Comparison of ENCODE assay signal across 23 cellular contexts in the genomic region with DNA sequence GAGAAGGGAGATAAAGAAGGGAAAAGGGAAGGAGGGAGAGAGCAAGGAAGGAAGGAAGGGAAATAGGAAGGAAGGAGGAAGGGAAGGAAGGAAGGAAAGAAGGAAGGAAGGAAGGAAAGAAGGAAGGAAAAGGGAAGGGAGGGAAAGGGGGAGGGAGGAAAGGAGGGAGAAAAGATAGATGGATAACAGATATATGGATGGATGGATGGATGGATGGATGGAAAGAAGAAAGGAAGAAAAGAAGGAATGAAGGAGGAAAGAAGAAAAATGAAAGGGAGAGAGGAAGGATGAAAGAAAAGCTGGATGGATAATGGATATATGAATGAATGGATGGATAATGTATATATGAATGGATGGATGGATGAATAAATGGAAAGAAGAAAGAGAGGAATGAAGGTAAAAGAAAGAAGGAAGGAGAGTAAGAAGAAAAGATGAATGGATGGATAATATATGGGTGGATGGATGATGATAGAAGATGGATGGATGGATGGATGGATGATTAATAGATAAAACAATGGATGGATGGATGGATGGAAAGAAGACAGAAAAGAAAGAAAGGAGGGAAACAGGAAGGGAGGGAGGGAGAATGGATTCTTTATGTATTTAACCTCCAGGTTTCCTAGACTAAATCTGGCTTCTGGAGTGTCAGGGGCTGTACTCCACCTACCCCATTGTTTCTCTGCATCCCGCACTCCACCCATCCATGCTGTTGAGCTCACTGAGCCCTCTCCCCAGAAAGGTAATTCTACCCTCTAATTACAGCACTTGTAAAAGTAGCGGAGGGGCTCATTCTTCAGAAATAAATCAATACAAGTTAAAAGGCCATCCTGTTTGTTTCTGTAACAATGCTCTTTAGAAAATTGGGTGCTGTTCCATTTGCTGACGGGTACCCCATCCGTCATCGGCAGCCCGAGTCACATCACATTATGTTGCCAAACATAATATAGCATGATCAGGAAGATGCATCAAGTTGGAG.
"Had no signal": no experiment of that assay in that cellular context is flagged by ENCODE, and none has a peak within 500 bp of the region (broad histone marks: within the 10 kb centered on the region; RNA-seq: fewer than 3 reads in every experiment).

No MANE protein-coding gene starts in this region.

- H3K4me1 Mint-ChIP-seq: activated B cell treated with CpG ODN at 0.5 μM for 24 hours; activated CD4-positive, alpha-beta T cell treated with anti-CD3 and anti-CD28 coated beads, Interleukin-2, amount 10 ng/mL, durations not matched to agents 24 days and 14 days; activated CD8-positive, alpha-beta memory T cell treated with anti-CD3 and anti-CD28 coated beads, Interleukin-2, amount 10 ng/mL, durations not matched to agents 7 days and 5 days; activated naive CD4-positive, alpha-beta T cell treated with anti-CD3 and anti-CD28 coated beads, Interleukin-2, amount 50 U/mL, for 24 hours; T-cell had no signal

- H3K9me3 Mint-ChIP-seq: activated CD4-positive, alpha-beta T cell treated with anti-CD3 and anti-CD28 coated beads, Interleukin-2, amount 10 ng/mL, durations not matched to agents 24 days and 14 days; activated naive CD4-positive, alpha-beta T cell treated with anti-CD3 and anti-CD28 coated beads, Interleukin-2, amount 50 U/mL, for 24 hours; activated T-cell treated with anti-CD3 and anti-CD28 coated beads, Interleukin-2, amount 50 U/mL, for 24 hours; activated T-helper 1 cell treated with anti-CD3 and anti-CD28 coated beads, Interleukin-12 subunit alpha, Interleukin-12 subunit beta, Interleukin-2, Interleukin-4 antibody, amounts not matched to agents 30 ng/mL and 10 ng/mL and 1 ng/mL, durations not matched to agents 14 hours and 24 hours and 36 hours; T-cell had no signal

- H3K4me3 ChIP-seq: breast epithelium, SK-N-MC had no signal

- H3K27me3 Mint-ChIP-seq: activated CD4-positive, alpha-beta T cell treated with anti-CD3 and anti-CD28 coated beads, Interleukin-2, amount 10 ng/mL, durations not matched to agents 24 days and 14 days; activated CD8-positive, alpha-beta memory T cell treated with anti-CD3 and anti-CD28 coated beads, Interleukin-2, amount 10 ng/mL, durations not matched to agents 7 days and 5 days had no signal

- H3K36me3 ChIP-seq: breast epithelium had no signal

- DNase-seq: activated B cell treated with CpG ODN at 0.5 μM for 24 hours; activated CD4-positive, alpha-beta T cell treated with anti-CD3 and anti-CD28 coated beads for 1 hour; activated CD4-positive, alpha-beta T cell treated with anti-CD3 and anti-CD28 coated beads, Interleukin-2, amount 10 ng/mL, durations not matched to agents 24 days and 14 days; activated CD4-positive, alpha-beta T cell treated with anti-CD3 and anti-CD28 coated beads, Interleukin-2, amount 50 U/mL, for 48 hours; activated CD8-positive, alpha-beta memory T cell treated with anti-CD3 and anti-CD28 coated beads, Interleukin-2, amount 10 ng/mL, durations not matched to agents 7 days and 5 days; activated effector memory CD4-positive, alpha-beta T cell treated with Interleukin-2 at 50 U/mL for 16 hours; activated naive CD4-positive, alpha-beta T cell; activated T-cell treated with anti-CD3 and anti-CD28 coated beads, Interleukin-2, amount 50 U/mL, for 24 hours; aorta; caudate nucleus; NCI-H1694; NCI-H2029; NCI-H524 treated with DMSO at 0.1 percent for 48 hours; NCI-H82; SIG-M5; T-cell; T-helper 2 cell; T1000 had no signal

- H3K4me1 ChIP-seq: breast epithelium had no signal

- H3K9me3 ChIP-seq: breast epithelium had no signal

- H3K27ac Mint-ChIP-seq: activated B cell treated with CpG ODN at 0.5 μM for 24 hours; activated CD4-positive, alpha-beta T cell treated with anti-CD3 and anti-CD28 coated beads, Interleukin-2, amount 10 ng/mL, durations not matched to agents 24 days and 14 days; activated CD8-positive, alpha-beta memory T cell treated with anti-CD3 and anti-CD28 coated beads, Interleukin-2, amount 10 ng/mL, durations not matched to agents 7 days and 5 days; activated naive CD4-positive, alpha-beta T cell treated with anti-CD3 and anti-CD28 coated beads, Interleukin-2, amount 50 U/mL, for 24 hours; activated T-cell treated with anti-CD3 and anti-CD28 coated beads, Interleukin-2, amount 50 U/mL, for 24 hours; activated T-helper 1 cell treated with anti-CD3 and anti-CD28 coated beads, Interleukin-12 subunit alpha, Interleukin-12 subunit beta, Interleukin-2, Interleukin-4 antibody, amounts not matched to agents 30 ng/mL and 10 ng/mL and 1 ng/mL, durations not matched to agents 14 hours and 24 hours and 36 hours; T-cell had no signal

- H3K4me3 Mint-ChIP-seq: activated B cell treated with CpG ODN at 0.5 μM for 24 hours; activated CD4-positive, alpha-beta T cell treated with anti-CD3 and anti-CD28 coated beads, Interleukin-2, amount 10 ng/mL, durations not matched to agents 24 days and 14 days; activated CD8-positive, alpha-beta memory T cell treated with anti-CD3 and anti-CD28 coated beads, Interleukin-2, amount 10 ng/mL, durations not matched to agents 7 days and 5 days; activated naive CD4-positive, alpha-beta T cell treated with anti-CD3 and anti-CD28 coated beads, Interleukin-2, amount 50 U/mL, for 24 hours; activated T-cell treated with anti-CD3 and anti-CD28 coated beads, Interleukin-2, amount 50 U/mL, for 24 hours; activated T-helper 1 cell treated with anti-CD3 and anti-CD28 coated beads, Interleukin-12 subunit alpha, Interleukin-12 subunit beta, Interleukin-2, Interleukin-4 antibody, amounts not matched to agents 30 ng/mL and 10 ng/mL and 1 ng/mL, durations not matched to agents 14 hours and 24 hours and 36 hours; T-cell had no signal

- H3K36me3 Mint-ChIP-seq: activated CD8-positive, alpha-beta memory T cell treated with anti-CD3 and anti-CD28 coated beads, Interleukin-2, amount 10 ng/mL, durations not matched to agents 7 days and 5 days; activated naive CD4-positive, alpha-beta T cell treated with anti-CD3 and anti-CD28 coated beads, Interleukin-2, amount 50 U/mL, for 24 hours; T-cell had no signal

- H3K27ac ChIP-seq: breast epithelium, SK-N-MC had no signal

- FAIRE-seq: TTC549 had no signal
